Comparison of ENCODE assay signal across 10 cellular contexts in genomic region chr12:51827925-51828818, GRCh38. TPM values are rescaled to one million over a fixed set of nuclear protein-coding genes. Genes with fewer than 3 reads are reported as not detected.
DNase-seq lines count a peak whose midpoint lies in the region; ATAC-seq, FAIRE-seq and TF ChIP-seq lines count a peak whose summit lies in the region.
"Had no signal": no experiment of that assay in that cellular context is flagged by ENCODE, and none has a peak within 500 bp of the region (broad histone marks: within the 10 kb centered on the region; RNA-seq: fewer than 3 reads in every experiment).

No MANE protein-coding gene starts in this region.

- in situ Hi-C loops in HepG2 (cut with HindIII; ENCODE audit: extremely low pct_ligation_motif_present, low pct_unique_long_range_greater_than_20kb), result no loop called here
- in situ Hi-C loops in transverse colon (cut with MboI; ENCODE audit: low pct_ligation_motif_present in 1 of 4, low pct_unique_long_range_greater_than_20kb in 1 of 4, low sequenced_read_pairs in 3 of 4), result loop anchor here in 2 of 4 donors (10.0 kb wide), 2 partner anchors 393 to 403 kb away; partner anchors contain the start of gene SLC4A8 (in 1 of the 2)

- H3K79me2 ChIP-seq in HepG2 (ENCODE audit: insufficient read depth, low read length), result no peaks in the 10 kb centered on the region

- ATAC-seq in HepG2 (peak; percentile 25), GM21717 (IDR thresholded peaks at IDR 0.05; ENCODE audit: unreplicated experiment) (no peak)

- no peaks in the 10 kb centered on the region for H3K36me3 Mint-ChIP-seq in activated T-cell treated with anti-CD3 and anti-CD28 coated beads, Interleukin-2, amount 50 U/mL, for 24 hours (ENCODE audit: low read depth)

- H4K20me1 ChIP-seq in HepG2 (ENCODE audit: insufficient read depth, low read length), result no peaks in the 10 kb centered on the region

- CTCF ChIA-PET in HepG2 (lab: Yijun Ruan, JAX; ENCODE audit: low intra/inter-chr PET ratio, low total read pairs), result no interaction called here

- POLR2A ChIA-PET in HepG2 (lab: Yijun Ruan, JAX), result no interaction called here

- no peak overlapping the region for H3K27ac ChIP-seq in HepG2 (ENCODE audit: extremely low read length, insufficient read depth, low read length)
- H3K27ac ChIP-seq in transverse colon, result peak overlapping the region in 3 of 4 donors; percentile 5 to 60 (median 43)
- H3K27ac ChIP-seq in sigmoid colon, result no peak overlapping the region

- BruUV-seq in HepG2 (replicated peaks; lab: Mats Ljungman, UMichigan), result no TSS peak

- H3K27me3 ChIP-seq in HepG2 (ENCODE audit: control insufficient read depth in 1 of 2, insufficient read depth in 2 of 2, low read length in 2 of 2) (no peaks in the 10 kb centered on the region; a peak in 1 of 5 replicates), transverse colon (peaks cover 19% of the 10 kb centered on the region), sigmoid colon (peaks cover 0 to 4% (median 0%) of the 10 kb centered on the region in 3 donors)

- no peaks in the 10 kb centered on the region for H3K9me3 Mint-ChIP-seq in activated T-cell treated with anti-CD3 and anti-CD28 coated beads, Interleukin-2, amount 50 U/mL, for 24 hours

- peak overlapping the region; percentile 15; the same call in 1 of the 2 replicates for H3K4me2 ChIP-seq in HepG2 (ENCODE audit: low read depth, low read length)

- 10% methylated on average over 9 of the region's 11 CpGs for WGBS in HepG2 (ENCODE audit: low lambda C conversion rate)
- WGBS in transverse colon (ENCODE audit: low coverage in 1 of 2), 2 donors, result 55 to 60% methylated on average over 1 to 11 of the region's 11 CpGs
- 27 to 34% methylated on average over 11 of the region's 11 CpGs for WGBS in sigmoid colon, 2 donors

- TF ChIP-seq RAD21 in HepG2 (CRISPR knock-in tag; IDR thresholded peaks at IDR 0.05), result no peak

- H3K4me1 ChIP-seq in HepG2 (ENCODE audit: insufficient read depth, low read length) (peaks cover 14% of the 10 kb centered on the region), transverse colon (peaks cover 0 to 19% (median 9%) of the 10 kb centered on the region in 4 donors), sigmoid colon (no peaks in the 10 kb centered on the region)

- H3K9ac ChIP-seq in HepG2 (ENCODE audit: insufficient read depth, low read depth, low read length), result no peak overlapping the region

- peaks cover 36% of the 10 kb centered on the region for H3K4me1 Mint-ChIP-seq in activated T-cell treated with anti-CD3 and anti-CD28 coated beads, Interleukin-2, amount 50 U/mL, for 24 hours (ENCODE audit: low read depth)

- TF ChIP-seq POLR2A in HepG2 (IDR thresholded peaks at IDR 0.05; ENCODE audit: insufficient read depth in 1 of 2, low read depth in 2 of 2, low read length in 2 of 2) (no peak), transverse colon (IDR thresholded peaks at IDR 0.05) (no peak), sigmoid colon (IDR thresholded peaks at IDR 0.05) (no peak)

- DNase-seq in activated T-cell treated with anti-CD3 and anti-CD28 coated beads for 24 hours (ENCODE audit: low read depth), result peak; percentile 53
- no peak for DNase-seq in activated T-cell treated with anti-CD3 and anti-CD28 coated beads, Interleukin-2, amount 50 U/mL, for 1 hour
- peak; percentile 73 for DNase-seq in activated T-cell treated with anti-CD3 and anti-CD28 coated beads, Interleukin-2, amount 50 U/mL, for 24 hours
- no peak for DNase-seq in HepG2 (ENCODE audit: low spot score)
- DNase-seq in transverse colon, result peak; percentile 68
- DNase-seq in sigmoid colon, result no peak
- no peak for DNase-seq in HuH-7.5 (ENCODE audit: low spot score)

- peak overlapping the region; percentile 94 for H3K27ac Mint-ChIP-seq in activated T-cell treated with anti-CD3 and anti-CD28 coated beads, Interleukin-2, amount 50 U/mL, for 24 hours

- H3K36me3 ChIP-seq in HepG2 (replicated peaks in 1 of 2; ENCODE audit: control insufficient read depth in 1 of 2, insufficient read depth in 2 of 2, low read length in 2 of 2) (no peaks in the 10 kb centered on the region), transverse colon (no peaks in the 10 kb centered on the region), sigmoid colon (no peaks in the 10 kb centered on the region)

- H3K27me3 Mint-ChIP-seq in activated T-cell treated with anti-CD3 and anti-CD28 coated beads, Interleukin-2, amount 50 U/mL, for 24 hours, result peaks cover 22% of the 10 kb centered on the region

- H3K4me3 ChIP-seq in HepG2 (replicated peaks in 1 of 3; ENCODE audit: insufficient read depth in 1 of 3, low read depth in 2 of 3, low read length in 3 of 3) (no peak overlapping the region), transverse colon (no peak overlapping the region), sigmoid colon (no peak overlapping the region)
- H3K4me3 ChIP-seq: skin epidermis had no signal

- peak overlapping the region; percentile 39 for H3K4me3 Mint-ChIP-seq in activated T-cell treated with anti-CD3 and anti-CD28 coated beads, Interleukin-2, amount 50 U/mL, for 24 hours

- no peaks in the 10 kb centered on the region for H3K9me3 ChIP-seq in HepG2 (ENCODE audit: low read length)
- no peaks in the 10 kb centered on the region for H3K9me3 ChIP-seq in transverse colon
- H3K9me3 ChIP-seq in sigmoid colon, result no peaks in the 10 kb centered on the region

- no peak for TF ChIP-seq CTCF in HepG2 (CRISPR knock-in tag; IDR thresholded peaks at IDR 0.05)
- TF ChIP-seq CTCF in transverse colon (IDR thresholded peaks at IDR 0.05), result no peak
- no peak for TF ChIP-seq CTCF in sigmoid colon (IDR thresholded peaks at IDR 0.05)

- H2AFZ ChIP-seq in HepG2 (ENCODE audit: low read length), result no peak overlapping the region

- peak; percentile 15 for FAIRE-seq in HepG2 (lab: Jason Lieb, UNC)
- FAIRE-seq: TTC549 had no signal

- TF ChIP-seq EP300 in HepG2 (IDR thresholded peaks at IDR 0.05; ENCODE audit: low read depth in 2 of 2, low read length in 2 of 2) (no peak), HepG2 (CRISPR knock-in tag; IDR thresholded peaks at IDR 0.05; ENCODE audit: borderline replicate concordance) (no peak), transverse colon (IDR thresholded peaks at IDR 0.05; ENCODE audit: low read depth) (no peak), sigmoid colon (IDR thresholded peaks at IDR 0.05) (no peak)

- intact Hi-C loops in HepG2 (cut with micrococcal nuclease; ENCODE audit: unreplicated experiment), result no loop called here
- intact Hi-C loops in transverse colon (cut with DNase I; ENCODE audit: low total_unique reads), result no loop called here
- intact Hi-C loops in sigmoid colon (cut with DNase I), result no loop called here

TF ChIP-seq in HepG2, 621 proteins besides CTCF, POLR2A, EP300 and RAD21 (continues in another document):
- TF ChIP-seq KDM5A (IDR thresholded peaks at IDR 0.05; ENCODE audit: borderline replicate concordance, low read length), result no peak

RNA-seq across cellular contexts. Expression of gene FIGNL2, which starts 20.3 kb away (rescaled TPM):
- total RNA-seq in HepG2 (2016; rRNA removed; fragmentation: Illumina TruSeq; extraction: Trizol) (0.76 and 1.00 TPM in 2 replicates), transverse colon (not detected), sigmoid colon (under 1 TPM in 2 of 4 donors, not detected in 2; 0.28 to 0.36 TPM)
- 0.10 and 0.18 TPM in 2 replicates for total RNA-seq in HepG2 (2016; cell fraction: cytosol; rRNA removed; fragmentation: Illumina TruSeq; extraction: Trizol; ENCODE audit: low read depth)
- 0.73 and 1.2 TPM in 2 replicates for total RNA-seq in HepG2 (2016; cell fraction: insoluble cytoplasmic fraction; rRNA removed; fragmentation: Illumina TruSeq; extraction: Trizol)
- total RNA-seq in HepG2 (2016; cell fraction: membrane; rRNA removed; fragmentation: Illumina TruSeq; extraction: Trizol), result 0.53 and 0.62 TPM in 2 replicates
- 0.56 and 0.78 TPM in 2 replicates for total RNA-seq in HepG2 (2016; cell fraction: nucleus; rRNA removed; fragmentation: Illumina TruSeq; extraction: Trizol)
- polyA plus RNA-seq in HepG2 (2011; rRNA removed) (0.82 and 1.2 TPM in 2 replicates), sigmoid colon (under 1 TPM in 1 of 3 donors, not detected in 2; 0.36 TPM)
- polyA plus RNA-seq in HepG2 (2011; cell fraction: cytosol; rRNA removed), result 0.99 and 1.2 TPM in 2 replicates
- polyA plus RNA-seq in HepG2 (2011; cell fraction: nucleus; rRNA removed), result 0.87 and 1.0 TPM in 2 replicates
- 0.51 TPM in 2 replicates for polyA plus RNA-seq in HepG2 (2012)
- polyA plus RNA-seq in HepG2 (2016; cell fraction: cytosol; fragmentation: Illumina TruSeq; extraction: Trizol; ENCODE audit: low read depth), result 0.06 and 0.07 TPM in 2 replicates
- polyA plus RNA-seq in HepG2 (2016; cell fraction: insoluble cytoplasmic fraction; fragmentation: Illumina TruSeq; extraction: Trizol; ENCODE audit: low read depth), result 1.6 TPM in 2 replicates
- 0.46 and 0.47 TPM in 2 replicates for polyA plus RNA-seq in HepG2 (2016; cell fraction: membrane; fragmentation: Illumina TruSeq; extraction: Trizol; ENCODE audit: low read depth)
- 1.3 and 1.4 TPM in 2 replicates for polyA plus RNA-seq in HepG2 (2016; cell fraction: nucleus; fragmentation: Illumina TruSeq; extraction: Trizol; ENCODE audit: insufficient read depth, low read depth)
- 1.9 TPM in 1 of 2 replicates, not detected in the other for polyA minus RNA-seq in HepG2 (2011; rRNA and poly(A)+ RNA removed; ENCODE audit: low replicate concordance)
- polyA minus RNA-seq in HepG2 (2011; cell fraction: cytosol; rRNA and poly(A)+ RNA removed), result 0.99 and 1.1 TPM in 2 replicates
- polyA minus RNA-seq in HepG2 (2011; cell fraction: nucleus; rRNA and poly(A)+ RNA removed), result 0.50 and 0.77 TPM in 2 replicates

RNA-seq across cellular contexts. Expression of gene ANKRD33, which starts 59.7 kb away (rescaled TPM):
- total RNA-seq in HepG2 (2016; rRNA removed; fragmentation: Illumina TruSeq; extraction: Trizol) (not detected in 2 replicates), transverse colon (not detected), sigmoid colon (not detected)
- not detected in 2 replicates for total RNA-seq in HepG2 (2016; cell fraction: cytosol; rRNA removed; fragmentation: Illumina TruSeq; extraction: Trizol; ENCODE audit: low read depth)
- total RNA-seq in HepG2 (2016; cell fraction: insoluble cytoplasmic fraction; rRNA removed; fragmentation: Illumina TruSeq; extraction: Trizol), result not detected in 2 replicates
- total RNA-seq in HepG2 (2016; cell fraction: membrane; rRNA removed; fragmentation: Illumina TruSeq; extraction: Trizol), result not detected in 2 replicates
- total RNA-seq in HepG2 (2016; cell fraction: nucleus; rRNA removed; fragmentation: Illumina TruSeq; extraction: Trizol), result not detected in 2 replicates
- polyA plus RNA-seq in HepG2 (2011; rRNA removed) (0.04 and 0.07 TPM in 2 replicates), sigmoid colon (under 1 TPM in 1 of 3 donors, not detected in 2; 0.16 TPM)
- 0.03 and 0.04 TPM in 2 replicates for polyA plus RNA-seq in HepG2 (2011; cell fraction: cytosol; rRNA removed)
- 0.16 and 0.33 TPM in 2 replicates for polyA plus RNA-seq in HepG2 (2011; cell fraction: nucleus; rRNA removed)
- not detected in 2 replicates for polyA plus RNA-seq in HepG2 (2012)
- polyA plus RNA-seq in HepG2 (2016; cell fraction: cytosol; fragmentation: Illumina TruSeq; extraction: Trizol; ENCODE audit: low read depth), result not detected in 2 replicates
- not detected in 2 replicates for polyA plus RNA-seq in HepG2 (2016; cell fraction: insoluble cytoplasmic fraction; fragmentation: Illumina TruSeq; extraction: Trizol; ENCODE audit: low read depth)
- not detected in 2 replicates for polyA plus RNA-seq in HepG2 (2016; cell fraction: membrane; fragmentation: Illumina TruSeq; extraction: Trizol; ENCODE audit: low read depth)
- polyA plus RNA-seq in HepG2 (2016; cell fraction: nucleus; fragmentation: Illumina TruSeq; extraction: Trizol; ENCODE audit: insufficient read depth, low read depth), result not detected in 2 replicates
- 0.05 and 0.18 TPM in 2 replicates for polyA minus RNA-seq in HepG2 (2011; rRNA and poly(A)+ RNA removed; ENCODE audit: low replicate concordance)
- not detected in 2 replicates for polyA minus RNA-seq in HepG2 (2011; cell fraction: cytosol; rRNA and poly(A)+ RNA removed)
- polyA minus RNA-seq in HepG2 (2011; cell fraction: nucleus; rRNA and poly(A)+ RNA removed), result not detected in 2 replicates

Comparison
In these comparisons a context has a peak if more than half of its experiments do, and no peak if none do; other contexts are left out.
1. DNase-seq: peak in activated T-cell treated with anti-CD3 and anti-CD28 coated beads for 24 hours (single experiment), activated T-cell treated with anti-CD3 and anti-CD28 coated beads, Interleukin-2, amount 50 U/mL, for 24 hours (single experiment) and transverse colon (single experiment); none in activated T-cell treated with anti-CD3 and anti-CD28 coated beads, Interleukin-2, amount 50 U/mL, for 1 hour (single experiment), HepG2 (single experiment), sigmoid colon (single experiment) and HuH-7.5 (single experiment).
2. H3K27ac ChIP-seq: peak in transverse colon (3 of 4); none in HepG2 (single experiment) and sigmoid colon (0 of 4).